ENCODE assay signal across 10 cellular contexts in genomic region chr17:12395733-12396354, GRCh38.
DNase-seq lines count a peak whose midpoint lies in the region; ATAC-seq and TF ChIP-seq lines count a peak whose summit lies in the region.
"Had no signal": no experiment of that assay in that cellular context is flagged by ENCODE, and none has a peak within 500 bp of the region (broad histone marks: within the 10 kb centered on the region; RNA-seq: fewer than 3 reads in every experiment).

No MANE protein-coding gene starts in this region.

- no peak overlapping the region for H3K4me3 Mint-ChIP-seq in activated CD4-positive, alpha-beta memory T cell treated with anti-CD3 and anti-CD28 coated beads for 36 hours
- no peak overlapping the region for H3K4me3 Mint-ChIP-seq in activated CD4-positive, alpha-beta memory T cell treated with anti-CD3 and anti-CD28 coated beads, Interleukin-2, amount 10 ng/mL, durations not matched to agents 7 days and 5 days
- H3K4me3 Mint-ChIP-seq in T-helper 2 cell treated with Interferon-gamma antibody and Interleukin-4, amounts not matched to agents 5 μg/mL and 100 μg/mL, for 36 hours: no peak overlapping the region
- H3K4me3 Mint-ChIP-seq: activated naive CD4-positive, alpha-beta T cell treated with anti-CD3 and anti-CD28 coated beads, Interleukin-2, amount 50 U/mL, for 24 hours; stimulated activated naive CD8-positive, alpha-beta T cell treated with anti-CD3 and anti-CD28 coated beads, Interleukin-15, Interleukin-2, amounts not matched to agents 100 ng/mL and 50 ng/mL, for 24 hours had no signal

- no peak overlapping the region for H3K4me3 ChIP-seq in epithelial cell of proximal tubule (ENCODE audit: low read depth, low read length)
- H3K4me3 ChIP-seq in stomach: no peak overlapping the region
- no peak overlapping the region for H3K4me3 ChIP-seq in upper lobe of left lung

- 52 to 61% (median 55%) methylated on average over 5 of the region's 5 CpGs for WGBS in stomach, 5 donors
- 47 to 65% methylated on average over 5 of the region's 5 CpGs for WGBS in upper lobe of left lung, 2 donors

- H3K36me3 Mint-ChIP-seq in activated CD4-positive, alpha-beta memory T cell treated with anti-CD3 and anti-CD28 coated beads for 36 hours: no peaks in the 10 kb centered on the region
- H3K36me3 Mint-ChIP-seq in activated CD4-positive, alpha-beta memory T cell treated with anti-CD3 and anti-CD28 coated beads, Interleukin-2, amount 10 ng/mL, durations not matched to agents 7 days and 5 days (ENCODE audit: low read depth): no peaks in the 10 kb centered on the region
- no peaks in the 10 kb centered on the region for H3K36me3 Mint-ChIP-seq in T-helper 2 cell treated with Interferon-gamma antibody and Interleukin-4, amounts not matched to agents 5 μg/mL and 100 μg/mL, for 36 hours (ENCODE audit: low read depth)
- H3K36me3 Mint-ChIP-seq: activated naive CD4-positive, alpha-beta T cell treated with anti-CD3 and anti-CD28 coated beads, Interleukin-2, amount 50 U/mL, for 24 hours had no signal

- no peaks in the 10 kb centered on the region for H3K27me3 Mint-ChIP-seq in activated CD4-positive, alpha-beta memory T cell treated with anti-CD3 and anti-CD28 coated beads for 36 hours
- H3K27me3 Mint-ChIP-seq in activated CD4-positive, alpha-beta memory T cell treated with anti-CD3 and anti-CD28 coated beads, Interleukin-2, amount 10 ng/mL, durations not matched to agents 7 days and 5 days: no peaks in the 10 kb centered on the region
- no peaks in the 10 kb centered on the region for H3K27me3 Mint-ChIP-seq in T-helper 2 cell treated with Interferon-gamma antibody and Interleukin-4, amounts not matched to agents 5 μg/mL and 100 μg/mL, for 36 hours (ENCODE audit: low read depth)
- H3K27me3 Mint-ChIP-seq: activated naive CD4-positive, alpha-beta T cell treated with anti-CD3 and anti-CD28 coated beads, Interleukin-2, amount 50 U/mL, for 24 hours; stimulated activated naive CD8-positive, alpha-beta T cell treated with anti-CD3 and anti-CD28 coated beads, Interleukin-15, Interleukin-2, amounts not matched to agents 100 ng/mL and 50 ng/mL, for 24 hours had no signal

- POLR2A ChIA-PET in activated CD4-positive, alpha-beta memory T cell treated with anti-CD3 and anti-CD28 coated beads for 36 hours (lab: Charles Lee): no interaction called here
- POLR2A ChIA-PET in activated CD4-positive, alpha-beta memory T cell treated with anti-CD3 and anti-CD28 coated beads, Interleukin-2, amount 10 ng/mL, durations not matched to agents 7 days and 5 days (lab: Charles Lee): no interaction called here

- H3K27ac Mint-ChIP-seq in activated CD4-positive, alpha-beta memory T cell treated with anti-CD3 and anti-CD28 coated beads for 36 hours: no peak overlapping the region
- H3K27ac Mint-ChIP-seq in activated CD4-positive, alpha-beta memory T cell treated with anti-CD3 and anti-CD28 coated beads, Interleukin-2, amount 10 ng/mL, durations not matched to agents 7 days and 5 days: no peak overlapping the region
- no peak overlapping the region for H3K27ac Mint-ChIP-seq in T-helper 2 cell treated with Interferon-gamma antibody and Interleukin-4, amounts not matched to agents 5 μg/mL and 100 μg/mL, for 36 hours
- H3K27ac Mint-ChIP-seq: activated naive CD4-positive, alpha-beta T cell treated with anti-CD3 and anti-CD28 coated beads, Interleukin-2, amount 50 U/mL, for 24 hours; stimulated activated naive CD8-positive, alpha-beta T cell treated with anti-CD3 and anti-CD28 coated beads, Interleukin-15, Interleukin-2, amounts not matched to agents 100 ng/mL and 50 ng/mL, for 24 hours had no signal

- H3K9me3 ChIP-seq in stomach (no peaks in the 10 kb centered on the region), upper lobe of left lung (no peaks in the 10 kb centered on the region)

- TF ChIP-seq EP300 in stomach (IDR thresholded peaks at IDR 0.05): no peak
- no peak for TF ChIP-seq EP300 in upper lobe of left lung (IDR thresholded peaks at IDR 0.05)

- CTCF ChIA-PET in activated CD4-positive, alpha-beta memory T cell treated with anti-CD3 and anti-CD28 coated beads for 36 hours (lab: Charles Lee): interaction anchor here (0.7 kb wide), 1 partner anchor 64 kb away, joined by 3 read pairs; no protein-coding TSS in a partner anchor
- CTCF ChIA-PET in activated CD4-positive, alpha-beta memory T cell treated with anti-CD3 and anti-CD28 coated beads, Interleukin-2, amount 10 ng/mL, durations not matched to agents 7 days and 5 days (lab: Charles Lee): no interaction called here

- TF ChIP-seq CTCF in epithelial cell of proximal tubule (conservative IDR thresholded peaks at IDR 0.05; ENCODE audit: low read depth, low read length): peak; percentile 45
- peak in 2 of 7 experiments; percentile 28 to 30 for TF ChIP-seq CTCF in stomach (IDR thresholded peaks at IDR 0.05)
- peak in 3 of 6 experiments; percentile 23 to 33 (median 26) for TF ChIP-seq CTCF in upper lobe of left lung (IDR thresholded peaks at IDR 0.05)

- no peaks in the 10 kb centered on the region for H3K4me1 Mint-ChIP-seq in activated CD4-positive, alpha-beta memory T cell treated with anti-CD3 and anti-CD28 coated beads for 36 hours (ENCODE audit: low read depth)
- H3K4me1 Mint-ChIP-seq in activated CD4-positive, alpha-beta memory T cell treated with anti-CD3 and anti-CD28 coated beads, Interleukin-2, amount 10 ng/mL, durations not matched to agents 7 days and 5 days: no peaks in the 10 kb centered on the region
- H3K4me1 Mint-ChIP-seq in T-helper 2 cell treated with Interferon-gamma antibody and Interleukin-4, amounts not matched to agents 5 μg/mL and 100 μg/mL, for 36 hours (ENCODE audit: low read depth): no peaks in the 10 kb centered on the region
- H3K4me1 Mint-ChIP-seq: activated naive CD4-positive, alpha-beta T cell treated with anti-CD3 and anti-CD28 coated beads, Interleukin-2, amount 50 U/mL, for 24 hours had no signal

- peak; percentile 9 for DNase-seq in activated CD4-positive, alpha-beta memory T cell treated with anti-CD3 and anti-CD28 coated beads for 36 hours
- DNase-seq in activated CD4-positive, alpha-beta memory T cell treated with anti-CD3 and anti-CD28 coated beads, Interleukin-2, amount 10 ng/mL, durations not matched to agents 7 days and 5 days: no peak
- DNase-seq in NCI-H1694 (lab: John Stamatoyannopoulos, UW): peak; percentile 6
- no peak for DNase-seq in epithelial cell of proximal tubule (ENCODE audit: low read depth)
- DNase-seq in stomach: peak; percentile 34
- DNase-seq in T-helper 2 cell treated with Interferon-gamma antibody and Interleukin-4, amounts not matched to agents 5 μg/mL and 100 μg/mL, for 36 hours (ENCODE audit: low spot score): no peak
- no peak for DNase-seq in upper lobe of left lung

- no peaks in the 10 kb centered on the region for H3K36me3 ChIP-seq in stomach
- H3K36me3 ChIP-seq in upper lobe of left lung: no peaks in the 10 kb centered on the region

- ATAC-seq in HG03159 (IDR thresholded peaks at IDR 0.05; ENCODE audit: unreplicated experiment) (no peak), upper lobe of left lung (ENCODE audit: low FRiP score in 2 of 2) (no peak)

- no peaks in the 10 kb centered on the region for H3K9me3 Mint-ChIP-seq in activated CD4-positive, alpha-beta memory T cell treated with anti-CD3 and anti-CD28 coated beads for 36 hours
- peaks cover 11% of the 10 kb centered on the region for H3K9me3 Mint-ChIP-seq in activated CD4-positive, alpha-beta memory T cell treated with anti-CD3 and anti-CD28 coated beads, Interleukin-2, amount 10 ng/mL, durations not matched to agents 7 days and 5 days
- H3K9me3 Mint-ChIP-seq in T-helper 2 cell treated with Interferon-gamma antibody and Interleukin-4, amounts not matched to agents 5 μg/mL and 100 μg/mL, for 36 hours: peaks cover 46% of the 10 kb centered on the region

- TF ChIP-seq POLR2A in stomach (IDR thresholded peaks at IDR 0.05): no peak
- TF ChIP-seq POLR2A in upper lobe of left lung (IDR thresholded peaks at IDR 0.05): no peak

- no peak overlapping the region for H3K27ac ChIP-seq in stomach
- no peak overlapping the region for H3K27ac ChIP-seq in upper lobe of left lung

- intact Hi-C loops in activated CD4-positive, alpha-beta memory T cell treated with anti-CD3 and anti-CD28 coated beads for 36 hours (cut with micrococcal nuclease): no loop called here
- intact Hi-C loops in stomach (cut with DNase I; ENCODE audit: low total_unique reads): no loop called here

- no peaks in the 10 kb centered on the region for H3K27me3 ChIP-seq in stomach
- H3K27me3 ChIP-seq in upper lobe of left lung: no peaks in the 10 kb centered on the region

- H3K4me1 ChIP-seq in stomach (no peaks in the 10 kb centered on the region), upper lobe of left lung (no peaks in the 10 kb centered on the region)

Comparison
In these comparisons a context has a peak if more than half of its experiments do, and no peak if none do; other contexts are left out.
1. DNase-seq: peak in activated CD4-positive, alpha-beta memory T cell treated with anti-CD3 and anti-CD28 coated beads for 36 hours (single experiment), NCI-H1694 (single experiment) and stomach (single experiment); none in activated CD4-positive, alpha-beta memory T cell treated with anti-CD3 and anti-CD28 coated beads, Interleukin-2, amount 10 ng/mL, durations not matched to agents 7 days and 5 days (single experiment), epithelial cell of proximal tubule (single experiment), T-helper 2 cell treated with Interferon-gamma antibody and Interleukin-4, amounts not matched to agents 5 μg/mL and 100 μg/mL, for 36 hours (single experiment) and upper lobe of left lung (0 of 2).